ENCODE assay signal across 1 cellular context in genomic region chr11:69541501-69542313, GRCh38.
TF ChIP-seq lines count a peak whose summit lies in the region.

No MANE protein-coding gene starts in this region.

TF ChIP-seq in SK-N-SH treated with all-trans-retinoic acid at 6 μM for 48 hours, 23 proteins besides CTCF, POLR2A, EP300 and RAD21 (continued from another document):
- TF ChIP-seq POU6F1 (CRISPR knock-in tag; IDR thresholded peaks at IDR 0.05; ENCODE audit: borderline replicate concordance, low read depth) (no peak), PPARA (CRISPR knock-in tag; IDR thresholded peaks at IDR 0.05; ENCODE audit: borderline replicate concordance) (no peak)
